ENCODE assay signal across 8 cellular contexts in the genomic region with DNA sequence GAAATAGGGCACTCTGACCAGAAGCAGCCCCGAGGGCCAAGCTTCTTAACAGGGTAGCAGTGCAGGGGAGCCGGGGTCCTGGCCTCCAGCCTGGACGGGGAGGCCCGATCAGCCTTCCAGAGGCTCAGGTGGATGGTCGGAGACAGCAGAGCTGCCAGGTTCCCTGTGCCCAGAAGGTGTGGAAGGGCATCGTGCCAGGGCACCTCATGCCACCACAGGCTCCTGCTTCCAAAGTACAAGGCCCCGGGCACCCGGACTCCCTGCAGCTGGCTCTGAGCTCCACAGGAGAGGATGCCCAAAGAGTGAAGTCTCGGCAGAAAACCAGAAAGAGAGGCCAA. TPM values are rescaled to one million over a fixed set of nuclear protein-coding genes. Genes with fewer than 3 reads are reported as not detected.
DNase-seq lines count a peak whose midpoint lies in the region; ATAC-seq, FAIRE-seq and TF ChIP-seq lines count a peak whose summit lies in the region.

No MANE protein-coding gene starts in this region.

- H2BK120ac ChIP-seq in IMR-90 (ENCODE audit: low read depth, low read length) = peak overlapping the region; percentile 96

- H3K9me3 ChIP-seq in IMR-90 (ENCODE audit: control insufficient read depth, insufficient read depth, low read length) (no peaks in the 10 kb centered on the region), adrenal gland (replicated peaks in 1 of 3) (no peaks in the 10 kb centered on the region), kidney (ENCODE audit: control insufficient read depth in 1 of 2, low read length in 2 of 2) (no peaks in the 10 kb centered on the region)

- H3K9me1 ChIP-seq in IMR-90 (ENCODE audit: insufficient read depth, low read length) = peaks cover 34% of the 10 kb centered on the region

- TF ChIP-seq CTCF in IMR-90 (conservative IDR thresholded peaks at IDR 0.05; ENCODE audit: low read depth, low read length) = no peak
- no peak for TF ChIP-seq CTCF in adrenal gland (IDR thresholded peaks at IDR 0.05)
- TF ChIP-seq CTCF in kidney (IDR thresholded peaks at IDR 0.05; ENCODE audit: borderline replicate concordance, extremely low read depth, insufficient read depth) = no peak

- peak overlapping the region; percentile 96 for H2BK20ac ChIP-seq in IMR-90 (ENCODE audit: low read depth, low read length)

- CTCF ChIA-PET in IMR-90 (lab: Yijun Ruan, JAX) = interaction anchor here (0.8 to 0.9 kb wide), 2 partner anchors 13 to 31 kb away, joined by 3 read pairs; no protein-coding TSS in a partner anchor

- H3K14ac ChIP-seq in IMR-90 (replicated peaks; ENCODE audit: low read depth, low read length) = peak overlapping the region; percentile 98

- H4K5ac ChIP-seq in IMR-90 (ENCODE audit: low read depth, low read length) = peak overlapping the region; percentile 71

- H2BK5ac ChIP-seq in IMR-90 (ENCODE audit: low read depth, low read length, poor library complexity, severe bottlenecking) = peak overlapping the region; percentile 92

- peak overlapping the region; percentile 91 for H3K56ac ChIP-seq in IMR-90 (ENCODE audit: extremely low read depth, insufficient read depth, low read length)

- peak overlapping the region; percentile 97 for H3K4ac ChIP-seq in IMR-90 (ENCODE audit: low read depth, low read length)

- TF ChIP-seq POLR2A in IMR-90 (IDR thresholded peaks at IDR 0.05; ENCODE audit: low read depth, low read length) = no peak; the same call in 1 of the 2 replicates
- no peak for TF ChIP-seq POLR2A in adrenal gland (IDR thresholded peaks at IDR 0.05)

- H3K4me3 Mint-ChIP-seq in stimulated activated naive CD8-positive, alpha-beta T cell treated with anti-CD3 and anti-CD28 coated beads, Interleukin-15, amount 100 ng/mL, for 72 hours = peak overlapping the region; percentile 87 to 94

- in situ Hi-C loops in IMR-90 (cut with MboI; ENCODE audit: low sequenced_read_pairs) = no loop called here

- peak overlapping the region; percentile 99 for H2AK5ac ChIP-seq in IMR-90 (ENCODE audit: low read depth, low read length)

- H3K27me3 Mint-ChIP-seq in stimulated activated naive CD8-positive, alpha-beta T cell treated with anti-CD3 and anti-CD28 coated beads, Interleukin-15, amount 100 ng/mL, for 72 hours = no peaks in the 10 kb centered on the region

- 19% methylated on average over 9 of the region's 9 CpGs; no CpG with 5 or more reads in 1 of the 2 experiments for WGBS in IMR-90 (ENCODE audit: extremely low coverage in 2 of 2, insufficient read length in 1 of 2), 2 experiments
- 34 to 42% (median 42%) methylated on average over 8 to 9 of the region's 9 CpGs; no CpG with 5 or more reads in 1 of the 4 donors for WGBS in adrenal gland, 4 donors

- DNase-seq in IMR-90 = no peak
- DNase-seq in adrenal gland = no peak
- DNase-seq in kidney = no peak
- DNase-seq in stimulated activated naive CD8-positive, alpha-beta T cell treated with anti-CD3 and anti-CD28 coated beads, Interleukin-15, amount 100 ng/mL, for 72 hours = no peak
- DNase-seq in NCI-H526 treated with DMSO at 0.1 percent for 48 hours (lab: John Stamatoyannopoulos, UW) = no peak
- no peak for DNase-seq in SW 1271 (lab: John Stamatoyannopoulos, UW)
- no peak for DNase-seq in cerebellum (ENCODE audit: low spot score)

- no peak for TF ChIP-seq RAD21 in IMR-90 (IDR thresholded peaks at IDR 0.05; ENCODE audit: low read length)

- H4K20me1 ChIP-seq in IMR-90 (ENCODE audit: insufficient read depth, low read length) = peaks cover 60% of the 10 kb centered on the region

- H3K36me3 ChIP-seq in IMR-90 (ENCODE audit: control insufficient read depth, insufficient read depth, low read length) (peaks cover 13% of the 10 kb centered on the region), adrenal gland (replicated peaks in 1 of 2) (peaks cover 0 to 10% of the 10 kb centered on the region in 2 donors), kidney (ENCODE audit: control insufficient read depth in 1 of 2, insufficient read depth in 2 of 2, low read length in 2 of 2) (peaks cover 5 to 9% of the 10 kb centered on the region in 2 donors)

- H2AK9ac ChIP-seq in IMR-90 (replicated peaks; ENCODE audit: low read depth, low read length, poor library complexity) = peak overlapping the region; percentile 96

- H3K4me2 ChIP-seq in IMR-90 (ENCODE audit: low read depth, low read length) = peak overlapping the region; percentile 17

- H3K23ac ChIP-seq in IMR-90 (ENCODE audit: low read depth, low read length) = peak overlapping the region; percentile 96

- peak overlapping the region; percentile 87 for H2BK15ac ChIP-seq in IMR-90 (ENCODE audit: low read depth, low read length)

- H3K4me3 ChIP-seq in IMR-90 (ENCODE audit: insufficient read depth, low read depth, low read length) (no peak overlapping the region), adrenal gland (peak overlapping the region in 1 of 4 donors; percentile 10), kidney (ENCODE audit: low read length in 2 of 2) (no peak overlapping the region)

- H4K8ac ChIP-seq in IMR-90 (ENCODE audit: low read depth in 2 of 2, low read length in 2 of 2) = peak overlapping the region; percentile 94 to 99

- peak overlapping the region; percentile 96 for H4K91ac ChIP-seq in IMR-90 (ENCODE audit: insufficient read depth, low read depth, low read length)

- peaks cover 0 to 8% of the 10 kb centered on the region in 2 donors for H3K9me3 Mint-ChIP-seq in stimulated activated naive CD8-positive, alpha-beta T cell treated with anti-CD3 and anti-CD28 coated beads, Interleukin-15, amount 100 ng/mL, for 72 hours

- BruUV-seq in IMR-90 (replicated peaks; lab: Mats Ljungman, UMichigan) = no TSS peak

- no peaks in the 10 kb centered on the region for H3K27me3 ChIP-seq in IMR-90 (ENCODE audit: control insufficient read depth, insufficient read depth, low read length)
- no peaks in the 10 kb centered on the region for H3K27me3 ChIP-seq in adrenal gland

- H3K27ac Mint-ChIP-seq in stimulated activated naive CD8-positive, alpha-beta T cell treated with anti-CD3 and anti-CD28 coated beads, Interleukin-15, amount 100 ng/mL, for 72 hours = peak overlapping the region; percentile 96 to 99

- dilution Hi-C loops in IMR-90 (cut with HindIII; ENCODE audit: low sequenced_read_pairs, unreplicated experiment) = no loop called here

- FAIRE-seq in kidney (lab: Jason Lieb, UNC) = no peak

- peak overlapping the region; percentile 53 for H3K18ac ChIP-seq in IMR-90 (ENCODE audit: low read depth, low read length)

- H3K27ac ChIP-seq in IMR-90 (ENCODE audit: insufficient read depth, low read length) (peak overlapping the region; percentile 97), adrenal gland (peak overlapping the region; percentile 5 to 88 (median 73)), kidney (ENCODE audit: low read depth in 2 of 2, low read length in 2 of 2) (peak overlapping the region; percentile 64 to 68)

- intact Hi-C loops in IMR-90 (cut with micrococcal nuclease) (loop anchor here (2.0 kb wide), 1 partner anchor 15 kb away; the partner anchor contains the start of gene EHD1), adrenal gland (cut with DNase I) (no loop called here), kidney (cut with DNase I) (no loop called here)

- POLR2A ChIA-PET in IMR-90 (lab: Charles Lee; ENCODE audit: unreplicated experiment) = no interaction called here

- peak; percentile 5 for ATAC-seq in IMR-90 (ENCODE audit: low read depth)
- ATAC-seq in stimulated activated naive CD8-positive, alpha-beta T cell treated with anti-CD3 and anti-CD28 coated beads, Interleukin-15, amount 100 ng/mL, for 72 hours = no peak
- ATAC-seq in HG03469 (IDR thresholded peaks at IDR 0.05; ENCODE audit: unreplicated experiment) = no peak

- H3K4me1 Mint-ChIP-seq in stimulated activated naive CD8-positive, alpha-beta T cell treated with anti-CD3 and anti-CD28 coated beads, Interleukin-15, amount 100 ng/mL, for 72 hours = peaks cover 95% of the 10 kb centered on the region

- H3K9ac ChIP-seq in IMR-90 (ENCODE audit: low read depth, low read length) = peak overlapping the region; percentile 69
- peak overlapping the region in 1 of 2 donors; percentile 37 for H3K9ac ChIP-seq in kidney (ENCODE audit: low read length in 2 of 2)

- peak overlapping the region; percentile 36 for H2AFZ ChIP-seq in IMR-90 (replicated peaks; ENCODE audit: low read length, poor library complexity)

- H3K79me1 ChIP-seq in IMR-90 (ENCODE audit: low read depth in 1 of 2, low read length in 2 of 2) = peaks cover 11 to 78% of the 10 kb centered on the region in 2 experiments; a peak in 3 of 4 replicates

- peaks cover 41% of the 10 kb centered on the region for H3K4me1 ChIP-seq in IMR-90 (ENCODE audit: control insufficient read depth, insufficient read depth, low read length)
- peaks cover 37 to 61% of the 10 kb centered on the region in 2 donors for H3K4me1 ChIP-seq in adrenal gland (replicated peaks in 1 of 2)
- H3K4me1 ChIP-seq in kidney (ENCODE audit: control insufficient read depth in 1 of 2, insufficient read depth in 1 of 2, low read depth in 1 of 2, low read length in 2 of 2) = peaks cover 21 to 42% of the 10 kb centered on the region in 2 donors

RNA-seq across cellular contexts. Expression of gene EHD1, which starts 14.3 kb away (rescaled TPM):
- total RNA-seq in IMR-90 (2012; rRNA removed) (107 and 125 TPM in 2 replicates), adrenal gland (100 to 1,000 TPM in 1 of 8 donors, 10 to 100 TPM in 7; 38.5 to 107 (median 57.1) TPM), kidney (76.1 TPM), cerebellum (34.0 TPM)
- polyA plus RNA-seq in IMR-90 (2012; rRNA removed) (209 and 216 TPM in 2 replicates), adrenal gland (10 to 100 TPM; 14.3 to 50.4 (median 20.0) TPM), kidney (ENCODE audit: insufficient read depth, low read depth, low replicate concordance) (48.9 TPM)
- 259 and 358 TPM in 2 replicates for polyA plus RNA-seq in IMR-90 (2012; cell fraction: cytosol; rRNA removed)
- 267 and 410 TPM in 2 replicates for polyA plus RNA-seq in IMR-90 (2012; cell fraction: nucleus; rRNA removed; ENCODE audit: low replicate concordance)

RNA-seq across cellular contexts. Expression of gene CDC42BPG, which starts 19.7 kb away (rescaled TPM):
- total RNA-seq in IMR-90 (2012; rRNA removed) (under 0.01 TPM in 2 replicates), adrenal gland (10 to 100 TPM in 2 of 8 donors, 1 to 10 TPM in 6; 4.9 to 12.9 (median 9.1) TPM), kidney (20.7 TPM), cerebellum (1.4 TPM)
- polyA plus RNA-seq in IMR-90 (2012; rRNA removed) (0.10 and 0.12 TPM in 2 replicates), adrenal gland (1 to 10 TPM; 3.3 to 7.4 (median 4.9) TPM), kidney (ENCODE audit: insufficient read depth, low read depth, low replicate concordance) (4.5 TPM)
- polyA plus RNA-seq in IMR-90 (2012; cell fraction: cytosol; rRNA removed) = 0.04 and 0.12 TPM in 2 replicates
- 0.50 and 0.59 TPM in 2 replicates for polyA plus RNA-seq in IMR-90 (2012; cell fraction: nucleus; rRNA removed; ENCODE audit: low replicate concordance)

RNA-seq across cellular contexts. Expression of gene ATG2A, which starts 52.9 kb away (rescaled TPM):
- total RNA-seq in IMR-90 (2012; rRNA removed) (3.2 and 3.6 TPM in 2 replicates), adrenal gland (10 to 100 TPM; 27.2 to 43.5 (median 34.3) TPM), kidney (26.9 TPM), cerebellum (9.6 TPM)
- polyA plus RNA-seq in IMR-90 (2012; rRNA removed) (10.5 and 12.7 TPM in 2 replicates), adrenal gland (10 to 100 TPM in 2 of 3 donors, 1 to 10 TPM in 1; 3.6 to 43.3 (median 32.4) TPM), kidney (ENCODE audit: insufficient read depth, low read depth, low replicate concordance) (16.8 TPM)
- polyA plus RNA-seq in IMR-90 (2012; cell fraction: cytosol; rRNA removed) = 6.8 and 14.5 TPM in 2 replicates
- polyA plus RNA-seq in IMR-90 (2012; cell fraction: nucleus; rRNA removed; ENCODE audit: low replicate concordance) = 27.8 and 85.6 TPM in 2 replicates

RNA-seq across cellular contexts. Expression of gene MEN1, which starts 53.8 kb away (rescaled TPM):
- total RNA-seq in IMR-90 (2012; rRNA removed) (8.8 and 9.4 TPM in 2 replicates), adrenal gland (10 to 100 TPM; 19.7 to 50.6 (median 30.3) TPM), kidney (20.9 TPM), cerebellum (13.2 TPM)
- polyA plus RNA-seq in IMR-90 (2012; rRNA removed) (35.7 and 44.7 TPM in 2 replicates), adrenal gland (10 to 100 TPM; 21.4 to 32.8 (median 29.1) TPM), kidney (ENCODE audit: insufficient read depth, low read depth, low replicate concordance) (24.0 TPM)
- polyA plus RNA-seq in IMR-90 (2012; cell fraction: cytosol; rRNA removed) = 18.9 and 33.6 TPM in 2 replicates
- 65.7 and 129 TPM in 2 replicates for polyA plus RNA-seq in IMR-90 (2012; cell fraction: nucleus; rRNA removed; ENCODE audit: low replicate concordance)
